Comparison of ENCODE assay signal across 20 cellular contexts in genomic region chr2:113164930-113165585, GRCh38. TPM values are rescaled to one million over a fixed set of nuclear protein-coding genes. Genes with fewer than 3 reads are reported as not detected.
DNase-seq lines count a peak whose midpoint lies in the region; ATAC-seq and TF ChIP-seq lines count a peak whose summit lies in the region.
"Had no signal": no experiment of that assay in that cellular context is flagged by ENCODE, and none has a peak within 500 bp of the region (broad histone marks: within the 10 kb centered on the region; RNA-seq: fewer than 3 reads in every experiment).

No MANE protein-coding gene starts in this region.

- H3K4me1 Mint-ChIP-seq in CD4-positive, CD25-positive, alpha-beta regulatory T cell: peaks cover 10 to 62% (median 43%) of the 10 kb centered on the region in 4 donors
- H3K4me1 Mint-ChIP-seq in H9 (peaks cover 12 to 16% of the 10 kb centered on the region in 2 experiments), endodermal cell (peaks cover 2% of the 10 kb centered on the region)
- H3K4me1 Mint-ChIP-seq in naive thymus-derived CD4-positive, alpha-beta T cell: peaks cover 50 to 72% (median 64%) of the 10 kb centered on the region in 7 donors
- H3K4me1 Mint-ChIP-seq: nephron had no signal

- H3K27me3 Mint-ChIP-seq in CD4-positive, CD25-positive, alpha-beta regulatory T cell: no peaks in the 10 kb centered on the region
- H3K27me3 Mint-ChIP-seq in H9 (ENCODE audit: low read depth) (peaks cover 22% of the 10 kb centered on the region), endodermal cell (ENCODE audit: insufficient read depth) (peaks cover 1% of the 10 kb centered on the region)
- H3K27me3 Mint-ChIP-seq in naive thymus-derived CD4-positive, alpha-beta T cell: no peaks in the 10 kb centered on the region

- H3K4ac ChIP-seq in H9 (ENCODE audit: low read depth, low read length): no peak overlapping the region

- H2AFZ ChIP-seq in H9 (ENCODE audit: low read length): no peak overlapping the region

- no peaks in the 10 kb centered on the region for H3K23me2 ChIP-seq in H9 (ENCODE audit: insufficient read length, low read depth, low read length, poor library complexity, severe bottlenecking)

- H4K91ac ChIP-seq in H9 (ENCODE audit: insufficient read length, low read depth, low read length): no peak overlapping the region

- H3K79me1 ChIP-seq in H9 (ENCODE audit: insufficient read depth, low read depth, low read length, poor library complexity, severe bottlenecking): no peaks in the 10 kb centered on the region

- WGBS in H9 (ENCODE audit: extremely low coverage, insufficient read length, low lambda C conversion rate): no CpG with 5 or more reads among the region's 10 CpGs
- 37 to 65% methylated on average over 4 to 10 of the region's 10 CpGs for WGBS in endodermal cell (ENCODE audit: insufficient coverage in 1 of 2, insufficient read length in 1 of 2), 2 experiments
- 60 to 69% (median 61%) methylated on average over 10 of the region's 10 CpGs for WGBS in psoas muscle, 3 donors

- H3K18ac ChIP-seq in H9 (ENCODE audit: insufficient read length, low read depth, low read length): no peak overlapping the region

- H4K5ac ChIP-seq in H9 (ENCODE audit: insufficient read length, low read depth, low read length): no peak overlapping the region

- no peak overlapping the region for H2BK5ac ChIP-seq in H9 (ENCODE audit: insufficient read length, low read length)

- no peak overlapping the region for H3K4me3 Mint-ChIP-seq in CD4-positive, CD25-positive, alpha-beta regulatory T cell
- H3K4me3 Mint-ChIP-seq in H9 (no peak overlapping the region), endodermal cell (no peak overlapping the region)
- peak overlapping the region in 1 of 10 donors; percentile 24 for H3K4me3 Mint-ChIP-seq in naive thymus-derived CD4-positive, alpha-beta T cell
- H3K4me3 Mint-ChIP-seq: activated T-cell treated with anti-CD3 and anti-CD28 coated beads, Interleukin-2, amount 50 U/mL, for 4 hours; nephron had no signal

- H3K9me3 Mint-ChIP-seq in CD4-positive, CD25-positive, alpha-beta regulatory T cell: no peaks in the 10 kb centered on the region
- H3K9me3 Mint-ChIP-seq in H9 (no peaks in the 10 kb centered on the region; a peak in 1 of 5 replicates), endodermal cell (no peaks in the 10 kb centered on the region)
- H3K9me3 Mint-ChIP-seq in naive thymus-derived CD4-positive, alpha-beta T cell: no peaks in the 10 kb centered on the region
- H3K9me3 Mint-ChIP-seq: activated T-cell treated with anti-CD3 and anti-CD28 coated beads, Interleukin-2, amount 50 U/mL, for 4 hours; nephron had no signal

- H3K56ac ChIP-seq in H9 (ENCODE audit: insufficient read length, low read depth, low read length): no peak overlapping the region

- no peak overlapping the region for H2BK15ac ChIP-seq in H9 (ENCODE audit: low read depth, low read length)

- H3K36me3 Mint-ChIP-seq in CD4-positive, CD25-positive, alpha-beta regulatory T cell: no peaks in the 10 kb centered on the region
- H3K36me3 Mint-ChIP-seq in H9 (ENCODE audit: insufficient read depth in 1 of 3, low read depth in 3 of 3): no peaks in the 10 kb centered on the region; a peak in 1 of 7 replicates
- no peaks in the 10 kb centered on the region for H3K36me3 Mint-ChIP-seq in endodermal cell (ENCODE audit: low read depth)
- peaks cover 0 to 6% (median 0%) of the 10 kb centered on the region in 5 donors for H3K36me3 Mint-ChIP-seq in naive thymus-derived CD4-positive, alpha-beta T cell

- H2BK120ac ChIP-seq in H9 (ENCODE audit: low read depth, low read length, poor library complexity, severe bottlenecking): no peak overlapping the region

- no peak for ATAC-seq in CD4-positive, CD25-positive, alpha-beta regulatory T cell (ENCODE audit: low read depth in 2 of 2)
- ATAC-seq in naive thymus-derived CD4-positive, alpha-beta T cell: no peak
- ATAC-seq in HG03045 (IDR thresholded peaks at IDR 0.05; ENCODE audit: unreplicated experiment): no peak
- ATAC-seq in psoas muscle: no peak
- ATAC-seq: activated T-cell treated with anti-CD3 and anti-CD28 coated beads, Interleukin-2, amount 50 U/mL, for 4 hours; left cardiac atrium; right cardiac atrium; Right ventricle myocardium inferior had no signal

- H3K9ac ChIP-seq in H9 (ENCODE audit: extremely low read depth, insufficient read length, low read length) (no peak overlapping the region), endodermal cell (ENCODE audit: extremely low read depth, low read length, poor library complexity, severe bottlenecking) (no peak overlapping the region)

- no peak overlapping the region for H2AK5ac ChIP-seq in H9 (ENCODE audit: insufficient read length, low read length)

- POLR2A ChIA-PET in naive thymus-derived CD4-positive, alpha-beta T cell (lab: Charles Lee): interaction anchor here (1.1 to 12.9 kb wide), 5 partner anchors 8 to 30 kb away, joined by 4 to 172 read pairs (median 8); partner anchors contain the start of gene PSD4

- intact Hi-C loops in naive thymus-derived CD4-positive, alpha-beta T cell (cut with micrococcal nuclease): no loop called here
- intact Hi-C loops in psoas muscle (cut with DNase I): no loop called here

- H3K36me3 ChIP-seq in CD4-positive, CD25-positive, alpha-beta regulatory T cell (ENCODE audit: control insufficient read depth, insufficient read depth, low read length): no peaks in the 10 kb centered on the region
- no peaks in the 10 kb centered on the region for H3K36me3 ChIP-seq in endodermal cell (ENCODE audit: control insufficient read depth, insufficient read depth, low read length)
- no peaks in the 10 kb centered on the region for H3K36me3 ChIP-seq in naive thymus-derived CD4-positive, alpha-beta T cell (ENCODE audit: control insufficient read depth in 2 of 3, insufficient read depth in 3 of 3, low read length in 3 of 3)
- no peaks in the 10 kb centered on the region for H3K36me3 ChIP-seq in psoas muscle (ENCODE audit: insufficient read depth in 1 of 2, low read depth in 1 of 2)
- H3K36me3 ChIP-seq: MG63, upper lobe of left lung had no signal

- H3K14ac ChIP-seq in H9 (ENCODE audit: insufficient read depth, low read length): no peak overlapping the region

- peak overlapping the region; percentile 79 to 96 (median 86) for H3K27ac Mint-ChIP-seq in CD4-positive, CD25-positive, alpha-beta regulatory T cell
- H3K27ac Mint-ChIP-seq in H9 (no peak overlapping the region; a peak in 1 of 7 replicates), endodermal cell (no peak overlapping the region)
- H3K27ac Mint-ChIP-seq in naive thymus-derived CD4-positive, alpha-beta T cell: peak overlapping the region in 8 of 9 donors; percentile 46 to 99 (median 89)
- H3K27ac Mint-ChIP-seq: nephron had no signal

- no peaks in the 10 kb centered on the region for H3K27me3 ChIP-seq in CD4-positive, CD25-positive, alpha-beta regulatory T cell (ENCODE audit: control insufficient read depth, insufficient read depth, low read length)
- H3K27me3 ChIP-seq in H9 (ENCODE audit: insufficient read depth, low read length): no peaks in the 10 kb centered on the region
- H3K27me3 ChIP-seq in endodermal cell (ENCODE audit: control insufficient read depth, insufficient read depth, low read length, poor library complexity, severe bottlenecking): no peaks in the 10 kb centered on the region
- no peaks in the 10 kb centered on the region for H3K27me3 ChIP-seq in naive thymus-derived CD4-positive, alpha-beta T cell (ENCODE audit: control insufficient read depth in 2 of 2, insufficient read depth in 2 of 2, low read length in 2 of 2)
- H3K27me3 ChIP-seq in psoas muscle (ENCODE audit: insufficient read depth in 3 of 3, low read length in 2 of 3): no peaks in the 10 kb centered on the region
- H3K27me3 ChIP-seq: MG63, upper lobe of left lung had no signal

- H3K4me2 ChIP-seq in H9 (ENCODE audit: insufficient read depth, insufficient read length, low read length): no peak overlapping the region

- TF ChIP-seq CTCF in H9 (conservative IDR thresholded peaks at IDR 0.05): no peak
- TF ChIP-seq CTCF in endodermal cell (conservative IDR thresholded peaks at IDR 0.05): no peak
- TF ChIP-seq CTCF in psoas muscle (IDR thresholded peaks at IDR 0.05): no peak

- H2BK12ac ChIP-seq in H9 (ENCODE audit: insufficient read length, low read depth, low read length): no peak overlapping the region

- DNase-seq in CD4-positive, CD25-positive, alpha-beta regulatory T cell: no peak
- peak; percentile 69 for DNase-seq in H9
- peak; percentile 70 for DNase-seq in endodermal cell
- DNase-seq in naive thymus-derived CD4-positive, alpha-beta T cell: no peak
- DNase-seq in activated gamma-delta T cell (lab: John Stamatoyannopoulos, UW): no peak
- no peak for DNase-seq in psoas muscle
- DNase-seq in pons (ENCODE audit: low spot score): no peak
- DNase-seq: activated CD4-positive, CD25-positive, alpha-beta regulatory T cell treated with anti-CD3 and anti-CD28 coated beads, Interleukin-2, amount 50 U/mL, for 72 hours; activated T-cell treated with anti-CD3 and anti-CD28 coated beads, Interleukin-2, amount 50 U/mL, for 4 hours; amniotic stem cell; glutamatergic neuron; left cardiac atrium; MG63; right cardiac atrium; stimulated activated CD4-positive, alpha-beta T cell treated with anti-CD3 and anti-CD28 coated beads, Interleukin-2, amount 100 ng/mL, for 24 hours; upper lobe of left lung had no signal

- H3K4me3 ChIP-seq in CD4-positive, CD25-positive, alpha-beta regulatory T cell (ENCODE audit: low read depth, low read length): no peak overlapping the region
- H3K4me3 ChIP-seq in endodermal cell (ENCODE audit: low read length) (no peak overlapping the region), psoas muscle (no peak overlapping the region)
- H3K4me3 ChIP-seq in naive thymus-derived CD4-positive, alpha-beta T cell (ENCODE audit: low read length): no peak overlapping the region
- H3K4me3 ChIP-seq: MG63, upper lobe of left lung had no signal

- no peak overlapping the region for H3K27ac ChIP-seq in CD4-positive, CD25-positive, alpha-beta regulatory T cell (ENCODE audit: insufficient read depth, low read length, poor library complexity, severe bottlenecking)
- H3K27ac ChIP-seq in H9 (ENCODE audit: insufficient read length, low read depth, low read length) (no peak overlapping the region), endodermal cell (ENCODE audit: low read depth, low read length) (peak overlapping the region; percentile 63), psoas muscle (no peak overlapping the region)
- no peak overlapping the region for H3K27ac ChIP-seq in naive thymus-derived CD4-positive, alpha-beta T cell (ENCODE audit: low read depth, low read length)
- H3K27ac ChIP-seq: epithelial cell of prostate, upper lobe of left lung had no signal

- CTCF ChIA-PET in naive thymus-derived CD4-positive, alpha-beta T cell (lab: Charles Lee): interaction anchor here (0.7 to 1.4 kb wide), 5 partner anchors 9 to 34 kb away, joined by 3 to 9 read pairs (median 4); partner anchors contain the start of gene PSD4

- no peaks in the 10 kb centered on the region for H3K9me3 ChIP-seq in CD4-positive, CD25-positive, alpha-beta regulatory T cell (ENCODE audit: control insufficient read depth in 2 of 2, low read length in 2 of 2)
- no peaks in the 10 kb centered on the region for H3K9me3 ChIP-seq in H9 (ENCODE audit: control insufficient read depth, low read depth, low read length)
- no peaks in the 10 kb centered on the region for H3K9me3 ChIP-seq in endodermal cell (ENCODE audit: control insufficient read depth, low read length)
- no peaks in the 10 kb centered on the region for H3K9me3 ChIP-seq in naive thymus-derived CD4-positive, alpha-beta T cell (ENCODE audit: control insufficient read depth in 2 of 3, low read length in 3 of 3)
- H3K9me3 ChIP-seq in psoas muscle: no peaks in the 10 kb centered on the region
- H3K9me3 ChIP-seq: MG63, upper lobe of left lung had no signal

- H3T11ph ChIP-seq in H9 (ENCODE audit: low read length): no peak overlapping the region

- H2BK20ac ChIP-seq in H9 (ENCODE audit: low read depth, low read length, poor library complexity, severe bottlenecking): no peak overlapping the region

- no peaks in the 10 kb centered on the region for H4K20me1 ChIP-seq in H9 (ENCODE audit: control insufficient read depth, insufficient read depth, insufficient read length)

- H3K4me1 ChIP-seq in CD4-positive, CD25-positive, alpha-beta regulatory T cell (ENCODE audit: control insufficient read depth, insufficient read depth, low read length, poor library complexity, severe bottlenecking): peaks cover 38% of the 10 kb centered on the region
- H3K4me1 ChIP-seq in H9 (ENCODE audit: insufficient read depth, low read length) (no peaks in the 10 kb centered on the region), endodermal cell (ENCODE audit: control insufficient read depth, insufficient read depth, low read length) (no peaks in the 10 kb centered on the region), psoas muscle (no peaks in the 10 kb centered on the region)
- H3K4me1 ChIP-seq in naive thymus-derived CD4-positive, alpha-beta T cell (ENCODE audit: control insufficient read depth in 2 of 2, insufficient read depth in 2 of 2, low read length in 2 of 2): peaks cover 31 to 56% of the 10 kb centered on the region in 2 donors

- no peaks in the 10 kb centered on the region for H3K79me2 ChIP-seq in H9 (ENCODE audit: insufficient read depth, low read length)

- no peak overlapping the region for H3K23ac ChIP-seq in H9 (ENCODE audit: insufficient read length, low read depth, low read length)

- H4K8ac ChIP-seq in H9 (replicated peaks; ENCODE audit: insufficient read length, low read depth, low read length): no peak overlapping the region

RNA-seq across cellular contexts. Expression of gene PSD4, which starts 8.7 kb away (rescaled TPM):
- 124 TPM for total RNA-seq in CD4-positive, CD25-positive, alpha-beta regulatory T cell
- 10 to 100 TPM; 18.1 to 26.3 (median 20.7) TPM for polyA plus RNA-seq in CD4-positive, CD25-positive, alpha-beta regulatory T cell
- total RNA-seq in H9 (2021): 1.0 and 1.5 TPM in 2 replicates
- total RNA-seq in endodermal cell: 10 to 100 TPM in 1 of 2 donors, 1 to 10 TPM in 1; 5.2 to 13.3 TPM
- polyA plus RNA-seq in endodermal cell (2013, experiment 1 of 2): 1.6 TPM
- 1.7 TPM for polyA plus RNA-seq in endodermal cell (2013, experiment 2 of 2)
- total RNA-seq in naive thymus-derived CD4-positive, alpha-beta T cell: 100 to 1,000 TPM in 4 of 5 experiments, 10 to 100 TPM in 1; 96.4 to 399 (median 167) TPM
- 10 to 100 TPM; 28.0 to 50.4 TPM for polyA plus RNA-seq in naive thymus-derived CD4-positive, alpha-beta T cell
- 1 to 10 TPM in 3 of 4 donors, under 1 TPM in 1; 0.76 to 1.7 (median 1.3) TPM for total RNA-seq in psoas muscle
- under 1 TPM; 0.35 to 0.87 (median 0.82) TPM for polyA plus RNA-seq in psoas muscle

RNA-seq across cellular contexts. Expression of gene IL1RN, which starts 37.7 kb away (rescaled TPM):
- total RNA-seq in CD4-positive, CD25-positive, alpha-beta regulatory T cell: not detected
- under 1 TPM in 2 of 4 donors, not detected in 2; 0.23 to 0.59 TPM for polyA plus RNA-seq in CD4-positive, CD25-positive, alpha-beta regulatory T cell
- not detected in 2 replicates for total RNA-seq in H9 (2021)
- not detected for total RNA-seq in endodermal cell
- polyA plus RNA-seq in endodermal cell (2013, experiment 1 of 2): not detected
- polyA plus RNA-seq in endodermal cell (2013, experiment 2 of 2): not detected
- total RNA-seq in naive thymus-derived CD4-positive, alpha-beta T cell: 10 to 100 TPM in 1 of 5 experiments, 1 to 10 TPM in 4; 1.7 to 14.3 (median 2.3) TPM
- polyA plus RNA-seq in naive thymus-derived CD4-positive, alpha-beta T cell: not detected
- 1 to 10 TPM in 1 of 4 donors, under 1 TPM in 2, not detected in 1; 0.19 to 2.0 (median 0.24) TPM for total RNA-seq in psoas muscle
- polyA plus RNA-seq in psoas muscle: under 1 TPM; 0.09 to 0.53 (median 0.23) TPM

Comparison
In these comparisons a context has a peak if more than half of its experiments do, and no peak if none do; other contexts are left out.
1. DNase-seq: peak in H9 (single experiment) and endodermal cell (single experiment); none in CD4-positive, CD25-positive, alpha-beta regulatory T cell (0 of 3), naive thymus-derived CD4-positive, alpha-beta T cell (0 of 9), activated gamma-delta T cell (single experiment), psoas muscle (0 of 2) and pons (single experiment).
2. H3K27ac Mint-ChIP-seq: peak in CD4-positive, CD25-positive, alpha-beta regulatory T cell (3 of 3) and naive thymus-derived CD4-positive, alpha-beta T cell (8 of 9); none in H9 (0 of 3) and endodermal cell (single experiment).